10 cellular contexts compared by ENCODE assay signal in genomic region chr2:42854207-42854818, GRCh38.
DNase-seq lines count a peak whose midpoint lies in the region; ATAC-seq and TF ChIP-seq lines count a peak whose summit lies in the region.
"Had no signal": no experiment of that assay in that cellular context is flagged by ENCODE, and none has a peak within 500 bp of the region (broad histone marks: within the 10 kb centered on the region; RNA-seq: fewer than 3 reads in every experiment).

No MANE protein-coding gene starts in this region.

- TF ChIP-seq CTCF in adrenal gland (IDR thresholded peaks at IDR 0.05) (no peak), foreskin keratinocyte (conservative IDR thresholded peaks at IDR 0.05) (no peak), neural progenitor cell (IDR thresholded peaks at IDR 0.05) (no peak), GM13977 (IDR thresholded peaks at IDR 0.05; ENCODE audit: extremely low read depth, insufficient read depth, missing control alignments) (no peak)

- H3K27ac ChIP-seq in adrenal gland (peak overlapping the region in 3 of 5 donors; percentile 54 to 90 (median 69)), foreskin keratinocyte (peak overlapping the region; percentile 13), neural progenitor cell (no peak overlapping the region)

- H3K9me3 Mint-ChIP-seq in neural progenitor cell = peaks cover 11% of the 10 kb centered on the region
- H3K9me3 Mint-ChIP-seq: activated CD4-positive, alpha-beta memory T cell treated with anti-CD3 and anti-CD28 coated beads, Interleukin-2, amount 10 ng/mL, durations not matched to agents 7 days and 5 days had no signal

- H3K36me3 ChIP-seq in adrenal gland (replicated peaks in 1 of 2) (no peaks in the 10 kb centered on the region), neural progenitor cell (no peaks in the 10 kb centered on the region)

- H3K9me3 ChIP-seq in adrenal gland (replicated peaks in 1 of 3) (no peaks in the 10 kb centered on the region), neural progenitor cell (ENCODE audit: low read depth) (no peaks in the 10 kb centered on the region)

- no peak overlapping the region for H3K4me3 ChIP-seq in adrenal gland
- H3K4me3 ChIP-seq in neural progenitor cell = no peak overlapping the region

- H2AFZ ChIP-seq in neural progenitor cell (replicated peaks) = peak overlapping the region; percentile 39

- no peak for TF ChIP-seq POLR2A in adrenal gland (IDR thresholded peaks at IDR 0.05)

- DNase-seq in adrenal gland (peak in 6 of 7 donors; percentile 24 to 69 (median 38)), foreskin keratinocyte (peak; percentile 65 to 85), neural progenitor cell (ENCODE audit: low spot score) (peak; percentile 49), ureter (ENCODE audit: low spot score) (peak; percentile 62), D341Med (ENCODE audit: low spot score) (no peak), HT-29 (ENCODE audit: low spot score) (no peak), GM13977 (ENCODE audit: low spot score) (no peak)
- DNase-seq: activated CD4-positive, alpha-beta memory T cell treated with anti-CD3 and anti-CD28 coated beads, Interleukin-2, amount 10 ng/mL, durations not matched to agents 7 days and 5 days; stimulated activated naive CD4-positive, alpha-beta T cell had no signal

- H3K4me1 ChIP-seq in adrenal gland (replicated peaks in 1 of 2) (no peaks in the 10 kb centered on the region), foreskin keratinocyte (peaks cover 21% of the 10 kb centered on the region), neural progenitor cell (peaks cover 20% of the 10 kb centered on the region)

- no peak overlapping the region for H3K9ac ChIP-seq in neural progenitor cell

- H3K27me3 Mint-ChIP-seq in neural progenitor cell (ENCODE audit: insufficient read depth, low read depth) = peaks cover 12% of the 10 kb centered on the region
- H3K27me3 Mint-ChIP-seq: activated CD4-positive, alpha-beta memory T cell treated with anti-CD3 and anti-CD28 coated beads, Interleukin-2, amount 10 ng/mL, durations not matched to agents 7 days and 5 days had no signal

- no peaks in the 10 kb centered on the region for H4K20me1 ChIP-seq in neural progenitor cell (ENCODE audit: low read depth)

- intact Hi-C loops in adrenal gland (cut with DNase I) = no loop called here

- H3K4me3 Mint-ChIP-seq in neural progenitor cell = no peak overlapping the region
- H3K4me3 Mint-ChIP-seq: activated CD4-positive, alpha-beta memory T cell treated with anti-CD3 and anti-CD28 coated beads, Interleukin-2, amount 10 ng/mL, durations not matched to agents 7 days and 5 days had no signal

- WGBS in adrenal gland, 4 donors = 73 to 84% (median 78%) methylated on average over 7 to 16 of the region's 16 CpGs

- H3K79me2 ChIP-seq in neural progenitor cell (ENCODE audit: low read depth) = no peaks in the 10 kb centered on the region

- peaks cover 18% of the 10 kb centered on the region for H3K4me1 Mint-ChIP-seq in neural progenitor cell
- H3K4me1 Mint-ChIP-seq: activated CD4-positive, alpha-beta memory T cell treated with anti-CD3 and anti-CD28 coated beads, Interleukin-2, amount 10 ng/mL, durations not matched to agents 7 days and 5 days had no signal

- H3K27me3 ChIP-seq in adrenal gland (no peaks in the 10 kb centered on the region), foreskin keratinocyte (no peaks in the 10 kb centered on the region), neural progenitor cell (no peaks in the 10 kb centered on the region)

- in situ Hi-C loops in GM13977 (cut with MboI; ENCODE audit: low pct_unique_long_range_greater_than_20kb, low sequenced_read_pairs, unreplicated experiment) = no loop called here

- H3K4me2 ChIP-seq in neural progenitor cell = no peak overlapping the region

- H3K27ac Mint-ChIP-seq in neural progenitor cell = peak overlapping the region; percentile 91
- H3K27ac Mint-ChIP-seq: activated CD4-positive, alpha-beta memory T cell treated with anti-CD3 and anti-CD28 coated beads, Interleukin-2, amount 10 ng/mL, durations not matched to agents 7 days and 5 days had no signal

- H3K36me3 Mint-ChIP-seq in neural progenitor cell = no peaks in the 10 kb centered on the region

- ATAC-seq in foreskin keratinocyte = peak; percentile 69
- no peak for ATAC-seq in GM21825 (IDR thresholded peaks at IDR 0.05; ENCODE audit: unreplicated experiment)

- no peaks in the 10 kb centered on the region for H3F3A ChIP-seq in neural progenitor cell (ENCODE audit: low read depth)

Comparison
In these comparisons a context has a peak if more than half of its experiments do, and no peak if none do; other contexts are left out.
1. DNase-seq: peak in adrenal gland (6 of 7), foreskin keratinocyte (2 of 2), neural progenitor cell (single experiment) and ureter (single experiment); none in D341Med (single experiment), HT-29 (single experiment) and GM13977 (single experiment).